In the genomic region with DNA sequence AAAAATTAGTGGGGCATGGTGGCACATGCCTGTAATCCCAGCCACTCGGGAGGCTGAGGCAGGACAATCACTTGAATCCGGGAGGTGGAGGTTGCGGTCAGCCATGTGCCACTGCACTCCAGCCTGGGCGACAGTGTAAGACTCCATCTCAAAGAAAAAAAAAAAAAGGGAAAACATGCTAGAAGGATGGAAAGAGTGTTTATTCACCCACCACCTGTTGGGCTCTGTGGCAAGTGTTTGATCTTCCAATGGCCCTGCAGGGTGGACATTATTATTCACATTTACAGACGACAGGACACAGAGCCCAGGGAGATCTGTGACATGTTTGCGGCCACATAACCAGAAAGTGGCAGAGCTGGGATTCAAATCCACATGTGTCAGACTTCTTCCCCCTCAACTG, we compare ENCODE assay signal across 25 cellular contexts.
"Had no signal": no experiment of that assay in that cellular context is flagged by ENCODE, and none has a peak within 500 bp of the region (broad histone marks: within the 10 kb centered on the region; RNA-seq: fewer than 3 reads in every experiment).

No MANE protein-coding gene starts in this region.

- H3K4me1 ChIP-seq: parathyroid adenoma, right lobe of liver had no signal

- FAIRE-seq: small intestine, urothelium cell line had no signal

- H3K4me3 ChIP-seq: ovary, psoas muscle, right lobe of liver, sigmoid colon, stomach, thoracic aorta, thyroid gland, tibial nerve, upper lobe of left lung, vagina had no signal

- H3K9ac ChIP-seq: parathyroid adenoma had no signal

- H3K9me3 ChIP-seq: ovary, psoas muscle, right lobe of liver, sigmoid colon, stomach, thoracic aorta, thyroid gland, tibial nerve, upper lobe of left lung, vagina had no signal

- ATAC-seq: natural killer cell treated with Interleukin-12 subunit alpha and Interleukin-12 subunit beta and Interleukin-15 and Interleukin-18, amount 100 ng/mL, for 72 hours; psoas muscle; right cardiac atrium; right lobe of liver; stimulated activated effector memory CD8-positive, alpha-beta T cell treated with anti-CD3 and anti-CD28 coated beads, Interleukin-12 subunit alpha, Interleukin-12 subunit beta, amount 100 ng/mL, for 72 hours; stimulated activated naive B cell treated with anti-CD40 and anti-IgM and Interleukin-4, amounts not matched to agents 10 μg/mL and 1 μg/mL and 100 μg/mL, for 72 hours had no signal

- H3K27ac ChIP-seq: ovary, parathyroid adenoma, psoas muscle, right lobe of liver, sigmoid colon, stomach, thoracic aorta, thyroid gland, tibial nerve, upper lobe of left lung, vagina had no signal

- H2AFZ ChIP-seq: parathyroid adenoma had no signal

- H3K36me3 ChIP-seq: ovary, right lobe of liver, sigmoid colon, stomach, thoracic aorta, thyroid gland, tibial nerve, upper lobe of left lung, vagina had no signal

- H3K27me3 ChIP-seq: ovary, right lobe of liver, thyroid gland, tibial nerve, upper lobe of left lung, vagina had no signal

- H3K79me2 ChIP-seq: parathyroid adenoma had no signal

- DNase-seq: nephron progenitor cell; occipital lobe; ovary; right lobe of liver; sigmoid colon; small intestine; stimulated activated CD4-positive, alpha-beta T cell treated with anti-CD3 and anti-CD28 coated beads, Interleukin-15, amount 100 ng/mL, for 24 hours; stimulated activated CD4-positive, alpha-beta T cell treated with anti-CD3 and anti-CD28 coated beads, Interleukin-2, amount 100 ng/mL, for 24 hours; stimulated activated CD4-positive, alpha-beta T cell treated with anti-CD3 and anti-CD28 coated beads, Interleukin-2, amount 100 ng/mL, for 48 hours; stimulated activated CD4-positive, alpha-beta T cell treated with anti-CD3 and anti-CD28 coated beads, Interleukin-4, amount 100 ng/mL, for 24 hours; stimulated activated naive B cell treated with anti-CD40 and anti-IgM and Interleukin-4, amounts not matched to agents 10 μg/mL and 1 μg/mL and 100 μg/mL, for 72 hours; stimulated activated naive CD4-positive, alpha-beta T cell treated with Interleukin-2 at 50 U/mL for 16 hours; stomach; thyroid gland; trophoblast cell; upper lobe of left lung had no signal
